In genomic region chr15:40054746-40055575, GRCh38 we compare ENCODE assay signal across 8 cellular contexts. TPM values are rescaled to one million over a fixed set of nuclear protein-coding genes. Genes with fewer than 3 reads are reported as not detected.
A peak's percentile ranks its signal among the peaks of the same experiment; 100 is the strongest.
DNase-seq lines count a peak whose midpoint lies in the region; ATAC-seq, FAIRE-seq and TF ChIP-seq lines count a peak whose summit lies in the region.

No MANE protein-coding gene starts in this region.

- TF ChIP-seq CTCF in D721Med (IDR thresholded peaks at IDR 0.05; ENCODE audit: insufficient read depth, missing control alignments): no peak

- H3K9me3 Mint-ChIP-seq in activated naive CD8-positive, alpha-beta T cell treated with anti-CD3 and anti-CD28 coated beads, Interleukin-2, amount 50 U/mL, for 24 hours: no peaks in the 10 kb centered on the region

- FAIRE-seq in GM12892 (lab: Jason Lieb, UNC): peak; percentile 93
- FAIRE-seq in D721Med (lab: Jason Lieb, UNC): no peak

- peak; percentile 81 for ATAC-seq in HG02759 (IDR thresholded peaks at IDR 0.05; ENCODE audit: unreplicated experiment)
- ATAC-seq in activated naive CD8-positive, alpha-beta T cell treated with anti-CD3 and anti-CD28 coated beads, Interleukin-2, amount 50 U/mL, for 24 hours: no peak

- peak overlapping the region; percentile 25 for H3K4me3 Mint-ChIP-seq in activated naive CD8-positive, alpha-beta T cell treated with anti-CD3 and anti-CD28 coated beads, Interleukin-2, amount 50 U/mL, for 24 hours

- peak overlapping the region; percentile 68 for H3K27ac Mint-ChIP-seq in activated naive CD8-positive, alpha-beta T cell treated with anti-CD3 and anti-CD28 coated beads, Interleukin-2, amount 50 U/mL, for 24 hours

- peak; percentile 58 for DNase-seq in AG08396 (ENCODE audit: low spot score)
- peak; percentile 66 for DNase-seq in GM12892 (ENCODE audit: insufficient read length)
- DNase-seq in NCI-H146 treated with DMSO at 0.1 percent for 48 hours (lab: John Stamatoyannopoulos, UW; ENCODE audit: unreplicated experiment): peak; percentile 40
- no peak for DNase-seq in activated naive CD8-positive, alpha-beta T cell treated with anti-CD3 and anti-CD28 coated beads, Interleukin-2, amount 50 U/mL, for 24 hours
- DNase-seq in mucosa of gallbladder (ENCODE audit: low spot score): peak; percentile 76
- DNase-seq in cerebellum (ENCODE audit: low spot score): no peak
- DNase-seq in D721Med (ENCODE audit: insufficient read length, low spot score): no peak

- no peak for TF ChIP-seq POLR2A in GM12892 (IDR thresholded peaks at IDR 0.05; ENCODE audit: low read depth, low read length)

- H3K36me3 Mint-ChIP-seq in activated naive CD8-positive, alpha-beta T cell treated with anti-CD3 and anti-CD28 coated beads, Interleukin-2, amount 50 U/mL, for 24 hours (ENCODE audit: low read depth): peaks cover 9% of the 10 kb centered on the region

- H3K4me1 Mint-ChIP-seq in activated naive CD8-positive, alpha-beta T cell treated with anti-CD3 and anti-CD28 coated beads, Interleukin-2, amount 50 U/mL, for 24 hours: peaks cover 80% of the 10 kb centered on the region

- no peaks in the 10 kb centered on the region for H3K27me3 Mint-ChIP-seq in activated naive CD8-positive, alpha-beta T cell treated with anti-CD3 and anti-CD28 coated beads, Interleukin-2, amount 50 U/mL, for 24 hours

RNA-seq across cellular contexts. Expression of gene SRP14, which starts 16.0 kb away (rescaled TPM):
- 488 TPM for polyA plus RNA-seq in GM12892 (2012; ENCODE audit: missing spikeins)
- 186 TPM for total RNA-seq in mucosa of gallbladder
- total RNA-seq in cerebellum: 84.8 TPM

RNA-seq across cellular contexts. Expression of gene BMF, which starts 53.7 kb away (rescaled TPM):
- polyA plus RNA-seq in GM12892 (2012; ENCODE audit: missing spikeins): 22.2 TPM
- total RNA-seq in mucosa of gallbladder (36.2 TPM), cerebellum (4.3 TPM)

Comparison
In these comparisons a context has a peak if more than half of its experiments do, and no peak if none do; other contexts are left out.
1. DNase-seq: peak in AG08396 (single experiment), GM12892 (single experiment), NCI-H146 treated with DMSO at 0.1 percent for 48 hours (single experiment) and mucosa of gallbladder (single experiment); none in activated naive CD8-positive, alpha-beta T cell treated with anti-CD3 and anti-CD28 coated beads, Interleukin-2, amount 50 U/mL, for 24 hours (single experiment), cerebellum (single experiment) and D721Med (single experiment).